18 cellular contexts compared by ENCODE assay signal in the genomic region with DNA sequence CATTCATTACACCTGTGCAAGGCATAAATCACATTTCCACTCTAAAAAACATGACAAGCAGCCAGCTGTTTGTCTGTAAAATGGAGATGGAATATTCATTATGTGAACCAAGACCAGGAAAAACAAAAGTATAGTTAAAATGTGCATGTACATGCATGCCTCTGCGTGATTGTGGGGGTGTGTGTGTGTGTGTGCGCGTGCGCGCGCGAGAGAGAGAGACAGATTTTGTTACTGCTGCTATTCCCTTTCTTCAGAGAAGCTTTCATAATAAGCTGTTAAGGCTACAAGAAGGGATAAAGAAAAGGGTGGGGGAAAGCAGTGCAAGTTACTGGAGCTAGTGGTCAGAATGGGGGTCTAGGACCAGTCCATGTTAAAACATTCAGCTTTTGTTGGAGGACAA.
"Had no signal": no experiment of that assay in that cellular context is flagged by ENCODE, and none has a peak within 500 bp of the region (broad histone marks: within the 10 kb centered on the region; RNA-seq: fewer than 3 reads in every experiment).

No MANE protein-coding gene starts in this region.

- H3K4me3 ChIP-seq: ovary, sigmoid colon, thoracic aorta, uterus had no signal

- DNase-seq: activated CD4-positive, alpha-beta T cell treated with anti-CD3 and anti-CD28 coated beads for 36 hours; activated CD4-positive, CD25-positive, alpha-beta regulatory T cell; activated CD8-positive, alpha-beta memory T cell treated with anti-CD3 and anti-CD28 coated beads, Interleukin-2, amount 10 ng/mL, durations not matched to agents 7 days and 5 days; activated CD8-positive, alpha-beta T cell treated with anti-CD3 and anti-CD28 coated beads, Interleukin-2, amount 10 ng/mL, durations not matched to agents 7 days and 5 days; activated naive CD4-positive, alpha-beta T cell; activated T-cell treated with anti-CD3 and anti-CD28 coated beads, Interleukin-2, amount 50 U/mL, for 72 hours; dermis blood vessel endothelial cell; effector CD4-positive, alpha-beta T cell; naive thymus-derived CD4-positive, alpha-beta T cell; ovary; sigmoid colon; small intestine; stimulated activated CD4-positive, alpha-beta T cell treated with anti-CD3 and anti-CD28 coated beads, Interleukin-4, amount 100 ng/mL, for 24 hours; trophoblast cell; uterus had no signal

- H3K4me1 ChIP-seq: sigmoid colon, uterus had no signal

- H3K27me3 ChIP-seq: ovary, sigmoid colon, uterus had no signal

- H3K36me3 ChIP-seq: ovary, sigmoid colon, thoracic aorta, uterus had no signal

- H3K9me3 ChIP-seq: ovary, thoracic aorta, uterus had no signal

- H3K27ac ChIP-seq: ovary, sigmoid colon, thoracic aorta, uterus had no signal

- FAIRE-seq: colon, frontal cortex, small intestine had no signal
